In genomic region chr6:153325661-153326060, GRCh38 we compare ENCODE assay signal across 2 cellular contexts.
TF ChIP-seq lines count a peak whose summit lies in the region.

No MANE protein-coding gene starts in this region.

TF ChIP-seq in HCT116, 20 proteins besides CTCF, POLR2A, EP300 and RAD21:
- TF ChIP-seq SRF (IDR thresholded peaks at IDR 0.05; ENCODE audit: low read depth), result peak; percentile 65
- TF ChIP-seq ELF1 (IDR thresholded peaks at IDR 0.05; ENCODE audit: borderline replicate concordance, low read depth), result no peak

TF ChIP-seq in H1, 55 proteins besides CTCF, POLR2A, EP300 and RAD21:
- TF ChIP-seq KDM5A (IDR thresholded peaks at IDR 0.05; ENCODE audit: low read length), result no peak
- 0 out of 2 replicates have a peak, but pooled peaks have one; percentile 54 for TF ChIP-seq SRF (IDR thresholded peaks at IDR 0.05; ENCODE audit: low read depth, low read length)
- TF ChIP-seq RNF2 (IDR thresholded peaks at IDR 0.05; ENCODE audit: borderline replicate concordance, low read depth, low read length, missing control alignments, poor library complexity, severe bottlenecking), result no peak
